Comparison of ENCODE assay signal across 8 cellular contexts in genomic region chr17:34981538-34982241, GRCh38. TPM values are rescaled to one million over a fixed set of nuclear protein-coding genes. Genes with fewer than 3 reads are reported as not detected.
A peak's percentile ranks its signal among the peaks of the same experiment; 100 is the strongest.
DNase-seq lines count a peak whose midpoint lies in the region; TF ChIP-seq lines count a peak whose summit lies in the region.

No MANE protein-coding gene starts in this region.

- peak overlapping the region; percentile 97 for H3K9ac ChIP-seq in endodermal cell (ENCODE audit: extremely low read depth, low read length, poor library complexity, severe bottlenecking)

- H3K4me3 Mint-ChIP-seq in activated CD4-positive, alpha-beta T cell treated with anti-CD3 and anti-CD28 coated beads, Interleukin-2, amount 10 ng/mL, durations not matched to agents 7 days and 5 days: peak overlapping the region; percentile 87
- H3K4me3 Mint-ChIP-seq in endodermal cell: peak overlapping the region; percentile 79

- POLR2A ChIA-PET in activated CD4-positive, alpha-beta T cell treated with anti-CD3 and anti-CD28 coated beads, Interleukin-2, amount 10 ng/mL, durations not matched to agents 7 days and 5 days (lab: Charles Lee): no interaction called here

- 73% methylated on average over 7 to 8 of the region's 8 CpGs for whole genome bisulfite sequencing in endodermal cell (ENCODE audit: insufficient coverage in 1 of 2, insufficient read length in 1 of 2), 2 experiments

- CTCF ChIA-PET in activated CD4-positive, alpha-beta T cell treated with anti-CD3 and anti-CD28 coated beads, Interleukin-2, amount 10 ng/mL, durations not matched to agents 7 days and 5 days (lab: Charles Lee): interaction anchor here (0.8 to 3.0 kb wide), 12 partner anchors 9 to 160 kb away, joined by 3 to 12 read pairs (median 4); partner anchors contain the start of genes NLE1, RAD51D and RFFL

- H3K27ac ChIP-seq in endodermal cell (ENCODE audit: low read depth, low read length): peak overlapping the region; percentile 93
- H3K27ac ChIP-seq in osteoblast (ENCODE audit: low read depth, low read length): peak overlapping the region; percentile 94

- no peaks in the 10 kb centered on the region for H3K27me3 Mint-ChIP-seq in activated CD4-positive, alpha-beta T cell treated with anti-CD3 and anti-CD28 coated beads, Interleukin-2, amount 10 ng/mL, durations not matched to agents 7 days and 5 days
- H3K27me3 Mint-ChIP-seq in endodermal cell (ENCODE audit: insufficient read depth): no peaks in the 10 kb centered on the region

- H3K4me1 Mint-ChIP-seq in activated CD4-positive, alpha-beta T cell treated with anti-CD3 and anti-CD28 coated beads, Interleukin-2, amount 10 ng/mL, durations not matched to agents 7 days and 5 days: peaks cover 39% of the 10 kb centered on the region
- H3K4me1 Mint-ChIP-seq in endodermal cell: peaks cover 25% of the 10 kb centered on the region

- peaks cover 27% of the 10 kb centered on the region for H3K79me2 ChIP-seq in osteoblast (ENCODE audit: insufficient read depth, low read length)

- peak overlapping the region; percentile 97 for H3K27ac Mint-ChIP-seq in activated CD4-positive, alpha-beta T cell treated with anti-CD3 and anti-CD28 coated beads, Interleukin-2, amount 10 ng/mL, durations not matched to agents 7 days and 5 days
- H3K27ac Mint-ChIP-seq in endodermal cell: peak overlapping the region; percentile 94

- H3K4me1 ChIP-seq in endodermal cell (ENCODE audit: control insufficient read depth, insufficient read depth, low read length) (no peaks in the 10 kb centered on the region), osteoblast (ENCODE audit: insufficient read depth, low read length) (peaks cover 16% of the 10 kb centered on the region)

- H3K27me3 ChIP-seq in endodermal cell (ENCODE audit: control insufficient read depth, insufficient read depth, low read length, poor library complexity, severe bottlenecking): no peaks in the 10 kb centered on the region
- H3K27me3 ChIP-seq in osteoblast (ENCODE audit: insufficient read depth, low read length): no peaks in the 10 kb centered on the region

- peaks cover 36% of the 10 kb centered on the region for H3K36me3 ChIP-seq in endodermal cell (ENCODE audit: control insufficient read depth, insufficient read depth, low read length)
- peaks cover 2% of the 10 kb centered on the region for H3K36me3 ChIP-seq in osteoblast (ENCODE audit: insufficient read depth, low read length)

- no peaks in the 10 kb centered on the region for H4K20me1 ChIP-seq in osteoblast (ENCODE audit: insufficient read depth, low read length)

- no peak for TF ChIP-seq CTCF in endodermal cell (conservative IDR thresholded peaks at IDR 0.05)
- TF ChIP-seq CTCF in osteoblast (IDR thresholded peaks at IDR 0.05; ENCODE audit: extremely low read depth, low read depth, low read length): no peak

- H3K4me3 ChIP-seq in endodermal cell (ENCODE audit: low read length) (peak overlapping the region; percentile 90), osteoblast (ENCODE audit: insufficient read depth, low read length) (peak overlapping the region; percentile 83)

- no peaks in the 10 kb centered on the region for H3K9me3 ChIP-seq in endodermal cell (ENCODE audit: control insufficient read depth, low read length)
- no peaks in the 10 kb centered on the region for H3K9me3 ChIP-seq in osteoblast (ENCODE audit: low read depth, low read length)

- no peak for DNase-seq in activated CD4-positive, alpha-beta T cell treated with anti-CD3 and anti-CD28 coated beads, Interleukin-2, amount 10 ng/mL, durations not matched to agents 7 days and 5 days
- DNase-seq in activated CD4-positive, alpha-beta T cell treated with anti-CD3 and anti-CD28 coated beads, Interleukin-2, amount 50 U/mL, for 1 hour: no peak
- DNase-seq in OCI-M1 (lab: John Stamatoyannopoulos, UW) (peak; percentile 80), endodermal cell (no peak), osteoblast (ENCODE audit: insufficient read length, low spot score, missing footprints) (peak; percentile 64), 8988T (no peak), occipital lobe (lab: John Stamatoyannopoulos, UW) (no peak), NCI-H128 (lab: John Stamatoyannopoulos, UW; ENCODE audit: unreplicated experiment) (no peak)

- H2AFZ ChIP-seq in osteoblast (ENCODE audit: low read length): peak overlapping the region; percentile 85

- no peaks in the 10 kb centered on the region for H3K9me3 Mint-ChIP-seq in activated CD4-positive, alpha-beta T cell treated with anti-CD3 and anti-CD28 coated beads, Interleukin-2, amount 10 ng/mL, durations not matched to agents 7 days and 5 days
- no peaks in the 10 kb centered on the region for H3K9me3 Mint-ChIP-seq in endodermal cell

- peaks cover 8% of the 10 kb centered on the region for H3K36me3 Mint-ChIP-seq in activated CD4-positive, alpha-beta T cell treated with anti-CD3 and anti-CD28 coated beads, Interleukin-2, amount 10 ng/mL, durations not matched to agents 7 days and 5 days (ENCODE audit: low read depth)
- peaks cover 37% of the 10 kb centered on the region for H3K36me3 Mint-ChIP-seq in endodermal cell (ENCODE audit: low read depth)

- peak overlapping the region; percentile 93 for H3K4me2 ChIP-seq in osteoblast (ENCODE audit: insufficient read depth, low read length)

RNA-seq across cellular contexts. Expression of gene LIG3, which starts 1.4 kb away (rescaled TPM):
- 10 to 100 TPM; 42.8 to 46.1 TPM for total RNA-seq in activated CD4-positive, alpha-beta T cell treated with anti-CD3 and anti-CD28 coated beads, Interleukin-2, amount 10 ng/mL, durations not matched to agents 7 days and 5 days
- total RNA-seq in endodermal cell: 100 to 1,000 TPM; 110 to 130 TPM
- 73.1 TPM for polyA plus RNA-seq in endodermal cell (2013, experiment 1 of 2)
- polyA plus RNA-seq in endodermal cell (2013, experiment 2 of 2): 55.9 TPM
- total RNA-seq in osteoblast: 22.1 and 26.1 TPM in 2 replicates
- total RNA-seq in occipital lobe: 20.6 TPM

RNA-seq across cellular contexts. Expression of gene ZNF830, which starts 20.4 kb away (rescaled TPM):
- 10 to 100 TPM; 24.4 to 25.0 TPM for total RNA-seq in activated CD4-positive, alpha-beta T cell treated with anti-CD3 and anti-CD28 coated beads, Interleukin-2, amount 10 ng/mL, durations not matched to agents 7 days and 5 days
- 10 to 100 TPM; 18.5 to 23.3 TPM for total RNA-seq in endodermal cell
- 12.4 TPM for polyA plus RNA-seq in endodermal cell (2013, experiment 1 of 2)
- polyA plus RNA-seq in endodermal cell (2013, experiment 2 of 2): 8.3 TPM
- 9.4 and 10.5 TPM in 2 replicates for total RNA-seq in osteoblast
- total RNA-seq in occipital lobe: 18.4 TPM

RNA-seq across cellular contexts. Expression of gene CCT6B, which starts 20.4 kb away (rescaled TPM):
- total RNA-seq in activated CD4-positive, alpha-beta T cell treated with anti-CD3 and anti-CD28 coated beads, Interleukin-2, amount 10 ng/mL, durations not matched to agents 7 days and 5 days: 1 to 10 TPM; 1.7 to 2.0 TPM
- total RNA-seq in endodermal cell: 1 to 10 TPM in 1 of 2 donors, under 1 TPM in 1; 0.88 to 2.8 TPM
- 2.4 TPM for polyA plus RNA-seq in endodermal cell (2013, experiment 1 of 2)
- polyA plus RNA-seq in endodermal cell (2013, experiment 2 of 2): 1.9 TPM
- total RNA-seq in osteoblast: 5.9 and 6.2 TPM in 2 replicates
- total RNA-seq in occipital lobe: 2.3 TPM

Comparison
In these comparisons a context has a peak if more than half of its experiments do, and no peak if none do; other contexts are left out.
1. DNase-seq: peak in OCI-M1 (single experiment) and osteoblast (single experiment); none in activated CD4-positive, alpha-beta T cell treated with anti-CD3 and anti-CD28 coated beads, Interleukin-2, amount 10 ng/mL, durations not matched to agents 7 days and 5 days (single experiment), activated CD4-positive, alpha-beta T cell treated with anti-CD3 and anti-CD28 coated beads, Interleukin-2, amount 50 U/mL, for 1 hour (single experiment), endodermal cell (single experiment), 8988T (single experiment), occipital lobe (single experiment) and NCI-H128 (single experiment).